18 cellular contexts compared by ENCODE assay signal in genomic region chr20:24392612-24393011, GRCh38.
"Had no signal": no experiment of that assay in that cellular context is flagged by ENCODE, and none has a peak within 500 bp of the region (broad histone marks: within the 10 kb centered on the region; RNA-seq: fewer than 3 reads in every experiment).

No MANE protein-coding gene starts in this region.

- H3K4me1 ChIP-seq: transverse colon had no signal

- ATAC-seq: heart left ventricle; left colon; mucosa of descending colon; naive thymus-derived CD8-positive, alpha-beta T cell; sciatic nerve; stimulated activated naive B cell treated with anti-CD40 and anti-IgM and Interleukin-4, amounts not matched to agents 10 μg/mL and 1 μg/mL and 100 μg/mL, for 72 hours; stimulated activated naive CD8-positive, alpha-beta T cell treated with anti-CD3 and anti-CD28 coated beads, Interleukin-15, amount 100 ng/mL, for 72 hours had no signal

- H3K36me3 ChIP-seq: heart left ventricle, thoracic aorta, transverse colon had no signal

- H3K27ac ChIP-seq: dorsolateral prefrontal cortex, heart left ventricle, skin epidermis, thoracic aorta, transverse colon had no signal

- H3K9me3 ChIP-seq: mucosa of descending colon, transverse colon had no signal

- H3K4me3 ChIP-seq: dorsolateral prefrontal cortex, heart left ventricle, mucosa of descending colon, skin epidermis, thoracic aorta, transverse colon had no signal

- DNase-seq: cortex of kidney; dorsolateral prefrontal cortex; effector CD8-positive, alpha-beta T cell; foreskin melanocyte; heart left ventricle; hippocampal formation; left colon; mucosa of descending colon; naive thymus-derived CD8-positive, alpha-beta T cell; posterior cingulate gyrus; stimulated activated CD4-positive, alpha-beta T cell treated with anti-CD3 and anti-CD28 coated beads, Interleukin-2, amount 100 ng/mL, for 24 hours; stimulated activated CD4-positive, alpha-beta T cell treated with anti-CD3 and anti-CD28 coated beads, Interleukin-4, amount 100 ng/mL, for 4 hours; stimulated activated naive B cell treated with anti-CD40 and anti-IgM and Interleukin-4, amounts not matched to agents 10 μg/mL and 1 μg/mL and 100 μg/mL, for 72 hours; stimulated activated naive CD8-positive, alpha-beta T cell treated with anti-CD3 and anti-CD28 coated beads, Interleukin-15, amount 100 ng/mL, for 72 hours; transverse colon had no signal

- H3K27me3 ChIP-seq: transverse colon had no signal
